ENCODE assay signal across 15 cellular contexts in genomic region chr22:27993201-27993635, GRCh38.
DNase-seq lines count a peak whose midpoint lies in the region; ATAC-seq and TF ChIP-seq lines count a peak whose summit lies in the region.
"Had no signal": no experiment of that assay in that cellular context is flagged by ENCODE, and none has a peak within 500 bp of the region (broad histone marks: within the 10 kb centered on the region; RNA-seq: fewer than 3 reads in every experiment).

No MANE protein-coding gene starts in this region.

- H3K4me3 Mint-ChIP-seq in glutamatergic neuron (ENCODE audit: unreplicated experiment) = no peak overlapping the region

- peaks cover 2% of the 10 kb centered on the region for H3K9me3 Mint-ChIP-seq in glutamatergic neuron (ENCODE audit: unreplicated experiment)
- H3K9me3 Mint-ChIP-seq: CD8-positive, alpha-beta memory T cell had no signal

- no peak overlapping the region for H3K4me3 ChIP-seq in H7 (ENCODE audit: insufficient read depth, low read depth, low read length)

- peaks cover 2% of the 10 kb centered on the region for H3K27me3 Mint-ChIP-seq in glutamatergic neuron (ENCODE audit: unreplicated experiment)

- no peak for TF ChIP-seq CTCF in glutamatergic neuron (IDR thresholded peaks at IDR 0.05; ENCODE audit: partially characterized antibody, unreplicated experiment)

- H3K36me3 ChIP-seq in H7 (replicated peaks; ENCODE audit: control insufficient read depth, insufficient read depth, low read length) = no peaks in the 10 kb centered on the region

- intact Hi-C loops in sciatic nerve (cut with DNase I) = no loop called here

- H3K36me3 Mint-ChIP-seq in glutamatergic neuron (ENCODE audit: unreplicated experiment) = no peaks in the 10 kb centered on the region
- H3K36me3 Mint-ChIP-seq: CD8-positive, alpha-beta memory T cell had no signal

- peaks cover 6% of the 10 kb centered on the region for H3K4me1 Mint-ChIP-seq in glutamatergic neuron (ENCODE audit: low read depth, unreplicated experiment)

- H3K27ac Mint-ChIP-seq in glutamatergic neuron (ENCODE audit: unreplicated experiment) = no peak overlapping the region
- H3K27ac Mint-ChIP-seq: CD8-positive, alpha-beta memory T cell had no signal

- peak; percentile 15 for DNase-seq in activated CD4-positive, CD25-positive, alpha-beta regulatory T cell treated with anti-CD3 and anti-CD28 coated beads, Interleukin-2, amount 50 U/mL, for 72 hours
- no peak for DNase-seq in activated CD4-positive, CD25-positive, alpha-beta regulatory T cell (lab: John Stamatoyannopoulos, UW)
- peak; percentile 40 for DNase-seq in H7
- peak; percentile 10 for DNase-seq in glutamatergic neuron
- peak; percentile 51 for DNase-seq in sciatic nerve (ENCODE audit: low spot score)
- no peak for DNase-seq in EL
- no peak for DNase-seq in DMS114 treated with DMSO at 0.1 percent for 48 hours (lab: John Stamatoyannopoulos, UW; ENCODE audit: unreplicated experiment)
- DNase-seq: CD8-positive, alpha-beta memory T cell; Karpas-422; NCI-H1105 treated with DMSO at 0.1 percent for 48 hours; NCI-H1930; NCI-H510A; NCI-H82; SIG-M5 had no signal

- ATAC-seq in sciatic nerve (no peak), GM21528 (IDR thresholded peaks at IDR 0.05; ENCODE audit: low FRiP score, unreplicated experiment) (no peak)

- H3K27me3 ChIP-seq in H7 (ENCODE audit: control insufficient read depth, insufficient read depth, low read length) = no peaks in the 10 kb centered on the region

Comparison
In these comparisons a context has a peak if more than half of its experiments do, and no peak if none do; other contexts are left out.
1. DNase-seq: peak in activated CD4-positive, CD25-positive, alpha-beta regulatory T cell treated with anti-CD3 and anti-CD28 coated beads, Interleukin-2, amount 50 U/mL, for 72 hours (single experiment), H7 (single experiment), glutamatergic neuron (single experiment) and sciatic nerve (single experiment); none in activated CD4-positive, CD25-positive, alpha-beta regulatory T cell (0 of 4), EL (single experiment) and DMS114 treated with DMSO at 0.1 percent for 48 hours (single experiment).